In genomic region chr17:38741443-38741842, GRCh38 we compare ENCODE assay signal across 16 cellular contexts. TPM values are rescaled to one million over a fixed set of nuclear protein-coding genes. Genes with fewer than 3 reads are reported as not detected.
DNase-seq lines count a peak whose midpoint lies in the region; ATAC-seq and TF ChIP-seq lines count a peak whose summit lies in the region.
"Had no signal": no experiment of that assay in that cellular context is flagged by ENCODE, and none has a peak within 500 bp of the region (broad histone marks: within the 10 kb centered on the region; RNA-seq: fewer than 3 reads in every experiment).

No MANE protein-coding gene starts in this region.

- H3K4me1 ChIP-seq in tibial artery: peaks cover 0 to 37% (median 12%) of the 10 kb centered on the region in 4 donors

- CTCF ChIA-PET in WTC11 (lab: Charles Lee): interaction anchor here (0.6 kb wide), 1 partner anchor 78 kb away, joined by 8 read pairs; no protein-coding TSS in a partner anchor

- no peaks in the 10 kb centered on the region for H3K9me3 ChIP-seq in tibial artery

- intact Hi-C loops in tibial artery (cut with DNase I; ENCODE audit: low total_unique reads): no loop called here

- POLR2A ChIA-PET in WTC11 (lab: Charles Lee): no interaction called here

- H3K4me3 Mint-ChIP-seq in WTC11 (no peak overlapping the region), glutamatergic neuron (ENCODE audit: unreplicated experiment) (peak overlapping the region; percentile 12), nephron (peak overlapping the region in 1 of 3 experiments; percentile 31)
- H3K4me3 Mint-ChIP-seq in activated naive CD8-positive, alpha-beta T cell treated with anti-CD3 and anti-CD28 coated beads for 36 hours: no peak overlapping the region
- H3K4me3 Mint-ChIP-seq: CD4-positive, CD25-positive, alpha-beta regulatory T cell; dendritic cell treated with granulocyte-macrophage colony-stimulating factor and Interleukin-4, amounts not matched to agents 40 ng/mL and 50 ng/mL, for 4 days; stimulated activated naive CD8-positive, alpha-beta T cell treated with anti-CD3 and anti-CD28 coated beads, Interleukin-15, Interleukin-2, amounts not matched to agents 100 ng/mL and 50 ng/mL, for 24 hours had no signal

- H3K4me1 Mint-ChIP-seq in WTC11 (peaks cover 51% of the 10 kb centered on the region), glutamatergic neuron (ENCODE audit: low read depth, unreplicated experiment) (peaks cover 38% of the 10 kb centered on the region), nephron (peaks cover 53% of the 10 kb centered on the region)
- H3K4me1 Mint-ChIP-seq in activated naive CD8-positive, alpha-beta T cell treated with anti-CD3 and anti-CD28 coated beads for 36 hours: peaks cover 6% of the 10 kb centered on the region

- DNase-seq in WTC11 (ENCODE audit: low spot score): no peak
- no peak for DNase-seq in glutamatergic neuron
- no peak for DNase-seq in tibial artery
- DNase-seq in activated naive CD8-positive, alpha-beta T cell treated with anti-CD3 and anti-CD28 coated beads for 36 hours: no peak
- DNase-seq: activated CD4-positive, alpha-beta T cell treated with anti-CD3 and anti-CD28 coated beads, Interleukin-2, amount 50 U/mL, for 48 hours; CD4-positive, CD25-positive, alpha-beta regulatory T cell; NCI-H1092; NCI-H2227 treated with DMSO at 0.1 percent for 48 hours; stimulated activated CD4-positive, alpha-beta T cell treated with anti-CD3 and anti-CD28 coated beads, Interleukin-12 subunit alpha, Interleukin-12 subunit beta, amount 100 ng/mL, for 4 hours had no signal

- no peak overlapping the region for H3K4me3 ChIP-seq in tibial artery
- H3K4me3 ChIP-seq: SK-N-MC had no signal

- peaks cover 0 to 39% (median 33%) of the 10 kb centered on the region in 3 donors for H3K36me3 ChIP-seq in tibial artery

- H3K27me3 Mint-ChIP-seq in WTC11 (ENCODE audit: low read depth): no peaks in the 10 kb centered on the region
- H3K27me3 Mint-ChIP-seq in glutamatergic neuron (ENCODE audit: unreplicated experiment): peaks cover 9% of the 10 kb centered on the region
- no peaks in the 10 kb centered on the region for H3K27me3 Mint-ChIP-seq in nephron (ENCODE audit: low read depth)
- H3K27me3 Mint-ChIP-seq in activated naive CD8-positive, alpha-beta T cell treated with anti-CD3 and anti-CD28 coated beads for 36 hours: peaks cover 27% of the 10 kb centered on the region

- H3K27ac Mint-ChIP-seq in WTC11 (peak overlapping the region; percentile 82; the same call in 1 of the 2 replicates), glutamatergic neuron (ENCODE audit: unreplicated experiment) (no peak overlapping the region), nephron (peak overlapping the region; percentile 78 to 91 (median 83))
- no peak overlapping the region for H3K27ac Mint-ChIP-seq in activated naive CD8-positive, alpha-beta T cell treated with anti-CD3 and anti-CD28 coated beads for 36 hours
- H3K27ac Mint-ChIP-seq: CD4-positive, CD25-positive, alpha-beta regulatory T cell; dendritic cell treated with granulocyte-macrophage colony-stimulating factor and Interleukin-4, amounts not matched to agents 40 ng/mL and 50 ng/mL, for 4 days; stimulated activated naive CD8-positive, alpha-beta T cell treated with anti-CD3 and anti-CD28 coated beads, Interleukin-15, Interleukin-2, amounts not matched to agents 100 ng/mL and 50 ng/mL, for 24 hours had no signal

- no peaks in the 10 kb centered on the region for H3K27me3 ChIP-seq in tibial artery

- H3K9me3 Mint-ChIP-seq in WTC11: no peaks in the 10 kb centered on the region
- peaks cover 18% of the 10 kb centered on the region for H3K9me3 Mint-ChIP-seq in glutamatergic neuron (ENCODE audit: unreplicated experiment)
- no peaks in the 10 kb centered on the region for H3K9me3 Mint-ChIP-seq in nephron
- no peaks in the 10 kb centered on the region for H3K9me3 Mint-ChIP-seq in activated naive CD8-positive, alpha-beta T cell treated with anti-CD3 and anti-CD28 coated beads for 36 hours
- H3K9me3 Mint-ChIP-seq: dendritic cell treated with granulocyte-macrophage colony-stimulating factor and Interleukin-4, amounts not matched to agents 40 ng/mL and 50 ng/mL, for 4 days; stimulated activated naive CD8-positive, alpha-beta T cell treated with anti-CD3 and anti-CD28 coated beads, Interleukin-15, Interleukin-2, amounts not matched to agents 100 ng/mL and 50 ng/mL, for 24 hours had no signal

- H3K27ac ChIP-seq in tibial artery: peak overlapping the region; percentile 72 to 77
- H3K27ac ChIP-seq: SK-N-MC had no signal

- TF ChIP-seq CTCF in WTC11 (IDR thresholded peaks at IDR 0.05): no peak
- no peak for TF ChIP-seq CTCF in glutamatergic neuron (IDR thresholded peaks at IDR 0.05; ENCODE audit: partially characterized antibody, unreplicated experiment)
- TF ChIP-seq CTCF in nephron (IDR thresholded peaks at IDR 0.05; ENCODE audit: unreplicated experiment in 3 of 3): no peak
- no peak for TF ChIP-seq CTCF in tibial artery (IDR thresholded peaks at IDR 0.05)

- H3K36me3 Mint-ChIP-seq in WTC11 (peaks cover 30% of the 10 kb centered on the region), glutamatergic neuron (ENCODE audit: unreplicated experiment) (peaks cover 5% of the 10 kb centered on the region), nephron (ENCODE audit: low read depth) (peaks cover 25% of the 10 kb centered on the region)
- H3K36me3 Mint-ChIP-seq in activated naive CD8-positive, alpha-beta T cell treated with anti-CD3 and anti-CD28 coated beads for 36 hours: no peaks in the 10 kb centered on the region

- no peak for ATAC-seq in WTC11
- ATAC-seq in HG02973 (IDR thresholded peaks at IDR 0.05; ENCODE audit: unreplicated experiment): no peak
- ATAC-seq in GM19452 (IDR thresholded peaks at IDR 0.05; ENCODE audit: unreplicated experiment): no peak
- no peak for ATAC-seq in GM18502 (IDR thresholded peaks at IDR 0.05; ENCODE audit: poor library complexity, unreplicated experiment)

TF ChIP-seq in WTC11, 78 proteins besides CTCF, POLR2A, EP300 and RAD21 (continues in another document):
- no peak for TF ChIP-seq RELA (CRISPR knock-in tag; IDR thresholded peaks at IDR 0.05; ENCODE audit: borderline replicate concordance)
- TF ChIP-seq, protein P1, sequence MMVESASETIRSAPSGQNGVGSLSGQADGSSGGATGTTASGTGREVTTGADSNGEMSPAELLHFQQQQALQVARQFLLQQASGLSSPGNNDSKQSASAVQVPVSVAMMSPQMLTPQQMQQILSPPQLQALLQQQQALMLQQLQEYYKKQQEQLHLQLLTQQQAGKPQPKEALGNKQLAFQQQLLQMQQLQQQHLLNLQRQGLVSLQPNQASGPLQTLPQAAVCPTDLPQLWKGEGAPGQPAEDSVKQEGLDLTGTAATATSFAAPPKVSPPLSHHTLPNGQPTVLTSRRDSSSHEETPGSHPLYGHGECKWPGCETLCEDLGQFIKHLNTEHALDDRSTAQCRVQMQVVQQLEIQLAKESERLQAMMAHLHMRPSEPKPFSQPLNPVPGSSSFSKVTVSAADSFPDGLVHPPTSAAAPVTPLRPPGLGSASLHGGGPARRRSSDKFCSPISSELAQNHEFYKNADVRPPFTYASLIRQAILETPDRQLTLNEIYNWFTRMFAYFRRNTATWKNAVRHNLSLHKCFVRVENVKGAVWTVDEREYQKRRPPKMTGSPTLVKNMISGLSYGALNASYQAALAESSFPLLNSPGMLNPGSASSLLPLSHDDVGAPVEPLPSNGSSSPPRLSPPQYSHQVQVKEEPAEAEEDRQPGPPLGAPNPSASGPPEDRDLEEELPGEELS (CRISPR knock-in tag; IDR thresholded peaks at IDR 0.05): no peak
- TF ChIP-seq SMAD4 (CRISPR knock-in tag; IDR thresholded peaks at IDR 0.05): no peak
- no peak for TF ChIP-seq KAT7 (CRISPR knock-in tag; IDR thresholded peaks at IDR 0.05; ENCODE audit: borderline replicate concordance)
- TF ChIP-seq, protein P2, sequence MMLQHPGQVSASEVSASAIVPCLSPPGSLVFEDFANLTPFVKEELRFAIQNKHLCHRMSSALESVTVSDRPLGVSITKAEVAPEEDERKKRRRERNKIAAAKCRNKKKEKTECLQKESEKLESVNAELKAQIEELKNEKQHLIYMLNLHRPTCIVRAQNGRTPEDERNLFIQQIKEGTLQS (CRISPR knock-in tag; conservative IDR thresholded peaks at IDR 0.05): no peak
- no peak for TF ChIP-seq SP1 (CRISPR knock-in tag; conservative IDR thresholded peaks at IDR 0.05)

RNA-seq across cellular contexts. Expression of gene PCGF2, which starts 6.7 kb away (rescaled TPM):
- total RNA-seq in WTC11 (2021) (102 to 111 TPM (median 104 TPM) in 3 replicates), glutamatergic neuron (ENCODE audit: unreplicated experiment) (70.1 TPM)
- total RNA-seq in activated naive CD8-positive, alpha-beta T cell treated with anti-CD3 and anti-CD28 coated beads for 36 hours: under 1 TPM; 0.40 to 0.74 TPM

RNA-seq across cellular contexts. Expression of gene PSMB3, which starts 11.1 kb away (rescaled TPM):
- total RNA-seq in WTC11 (2021) (266 to 273 TPM (median 266 TPM) in 3 replicates), glutamatergic neuron (ENCODE audit: unreplicated experiment) (121 TPM)
- total RNA-seq in activated naive CD8-positive, alpha-beta T cell treated with anti-CD3 and anti-CD28 coated beads for 36 hours: 100 to 1,000 TPM; 284 to 288 TPM

RNA-seq across cellular contexts. Expression of gene CISD3, which starts 11.3 kb away (rescaled TPM):
- total RNA-seq in WTC11 (2021) (12.1 to 15.7 TPM (median 15.6 TPM) in 3 replicates), glutamatergic neuron (ENCODE audit: unreplicated experiment) (3.2 TPM)
- 10 to 100 TPM; 54.3 to 57.4 TPM for total RNA-seq in activated naive CD8-positive, alpha-beta T cell treated with anti-CD3 and anti-CD28 coated beads for 36 hours

RNA-seq across cellular contexts. Expression of gene MLLT6, which starts 36.4 kb away (rescaled TPM):
- total RNA-seq in WTC11 (2021) (34.4 to 48.0 TPM (median 36.6 TPM) in 3 replicates), glutamatergic neuron (ENCODE audit: unreplicated experiment) (59.8 TPM)
- 100 to 1,000 TPM; 125 to 130 TPM for total RNA-seq in activated naive CD8-positive, alpha-beta T cell treated with anti-CD3 and anti-CD28 coated beads for 36 hours

RNA-seq across cellular contexts. Expression of gene PIP4K2B, which starts 57.9 kb away (rescaled TPM):
- 54.0 to 61.9 TPM (median 57.3 TPM) in 3 replicates for total RNA-seq in WTC11 (2021)
- 66.4 TPM for total RNA-seq in glutamatergic neuron (ENCODE audit: unreplicated experiment)
- 10 to 100 TPM; 39.6 to 41.1 TPM for total RNA-seq in activated naive CD8-positive, alpha-beta T cell treated with anti-CD3 and anti-CD28 coated beads for 36 hours

Comparison
In these comparisons a context has a peak if more than half of its experiments do, and no peak if none do; other contexts are left out.
1. H3K27ac Mint-ChIP-seq: peak in WTC11 (single experiment) and nephron (3 of 3); none in glutamatergic neuron (single experiment) and activated naive CD8-positive, alpha-beta T cell treated with anti-CD3 and anti-CD28 coated beads for 36 hours (single experiment).
2. RNA of gene PCGF2, which starts 6.7 kb away (total RNA-seq): 102 to 111 TPM in WTC11 and 70.1 TPM in glutamatergic neuron (single experiment); 0.40 to 0.74 TPM in activated naive CD8-positive, alpha-beta T cell treated with anti-CD3 and anti-CD28 coated beads for 36 hours; every median in the first group is over 10 times any median in the second.